ENCODE assay signal across 1 cellular context in the genomic region with DNA sequence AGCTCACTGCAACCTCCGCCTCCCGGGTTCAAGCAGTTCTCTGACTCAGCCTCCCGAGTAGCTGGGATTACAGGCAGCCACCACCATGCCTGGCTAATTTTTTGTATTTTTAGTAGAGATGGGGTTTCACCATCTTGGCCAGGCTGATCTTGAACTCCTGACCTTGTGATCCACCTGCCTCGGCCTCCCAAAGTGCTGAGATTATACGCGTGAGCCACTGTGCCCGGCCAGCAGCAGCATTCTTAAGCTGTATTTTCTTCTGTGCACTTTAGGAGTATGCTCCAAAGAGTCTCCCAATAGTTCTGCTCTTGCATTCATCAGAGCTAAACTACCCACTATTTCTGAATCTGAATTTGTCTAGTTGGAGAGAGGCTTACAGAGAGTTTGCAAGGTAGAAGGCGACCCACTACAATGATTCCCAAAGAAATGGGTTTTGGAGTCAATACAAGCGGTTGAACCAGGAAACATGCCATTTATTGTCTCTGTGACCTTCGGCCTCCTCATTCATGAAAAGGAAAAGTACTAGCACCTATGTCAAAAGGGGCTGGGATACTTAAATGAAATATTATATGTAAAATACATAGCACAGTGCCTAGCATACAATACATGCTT.
TF ChIP-seq lines count a peak whose summit lies in the region.
"Not testable (repeated sequence)": the region's sequence is repeated elsewhere in the genome, so short reads cannot be mapped to it uniquely, and the experiment has no call there.

No MANE protein-coding gene starts in this region.

TF ChIP-seq in HepG2, 621 proteins besides CTCF, POLR2A, EP300 and RAD21 (continued from another document and continues in another):
- TF ChIP-seq GATAD2A (CRISPR knock-in tag; IDR thresholded peaks at IDR 0.05): peak; percentile 79
- TF ChIP-seq HNF4G (IDR thresholded peaks at IDR 0.05; ENCODE audit: borderline replicate concordance, low read depth, low read length): peak; percentile 64
- TF ChIP-seq HNF4G (CRISPR knock-in tag; IDR thresholded peaks at IDR 0.05; ENCODE audit: borderline replicate concordance, low read depth): peak; percentile 74; the same call in 1 of the 2 replicates
- peak; percentile 73 for TF ChIP-seq NR2C2 (CRISPR knock-in tag; IDR thresholded peaks at IDR 0.05; ENCODE audit: borderline replicate concordance)
- TF ChIP-seq, protein P1, sequence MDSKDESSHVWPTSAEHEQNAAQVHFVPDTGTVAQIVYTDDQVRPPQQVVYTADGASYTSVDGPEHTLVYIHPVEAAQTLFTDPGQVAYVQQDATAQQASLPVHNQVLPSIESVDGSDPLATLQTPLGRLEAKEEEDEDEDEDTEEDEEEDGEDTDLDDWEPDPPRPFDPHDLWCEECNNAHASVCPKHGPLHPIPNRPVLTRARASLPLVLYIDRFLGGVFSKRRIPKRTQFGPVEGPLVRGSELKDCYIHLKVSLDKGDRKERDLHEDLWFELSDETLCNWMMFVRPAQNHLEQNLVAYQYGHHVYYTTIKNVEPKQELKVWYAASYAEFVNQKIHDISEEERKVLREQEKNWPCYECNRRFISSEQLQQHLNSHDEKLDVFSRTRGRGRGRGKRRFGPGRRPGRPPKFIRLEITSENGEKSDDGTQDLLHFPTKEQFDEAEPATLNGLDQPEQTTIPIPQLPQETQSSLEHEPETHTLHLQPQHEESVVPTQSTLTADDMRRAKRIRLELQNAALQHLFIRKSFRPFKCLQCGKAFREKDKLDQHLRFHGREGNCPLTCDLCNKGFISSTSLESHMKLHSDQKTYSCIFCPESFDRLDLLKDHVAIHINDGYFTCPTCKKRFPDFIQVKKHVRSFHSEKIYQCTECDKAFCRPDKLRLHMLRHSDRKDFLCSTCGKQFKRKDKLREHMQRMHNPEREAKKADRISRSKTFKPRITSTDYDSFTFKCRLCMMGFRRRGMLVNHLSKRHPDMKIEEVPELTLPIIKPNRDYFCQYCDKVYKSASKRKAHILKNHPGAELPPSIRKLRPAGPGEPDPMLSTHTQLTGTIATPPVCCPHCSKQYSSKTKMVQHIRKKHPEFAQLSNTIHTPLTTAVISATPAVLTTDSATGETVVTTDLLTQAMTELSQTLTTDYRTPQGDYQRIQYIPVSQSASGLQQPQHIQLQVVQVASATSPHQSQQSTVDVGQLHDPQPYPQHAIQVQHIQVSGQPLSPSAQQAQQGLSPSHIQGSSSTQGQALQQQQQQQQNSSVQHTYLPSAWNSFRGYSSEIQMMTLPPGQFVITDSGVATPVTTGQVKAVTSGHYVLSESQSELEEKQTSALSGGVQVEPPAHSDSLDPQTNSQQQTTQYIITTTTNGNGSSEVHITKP (CRISPR knock-in tag; IDR thresholded peaks at IDR 0.05; ENCODE audit: low read depth): peak; percentile 53; the same call in 1 of the 2 replicates
- peak; percentile 28; the same call in 1 of the 2 replicates for TF ChIP-seq SOX13 (IDR thresholded peaks at IDR 0.05)
- peak; percentile 45 to 80; a peak in 2 of 4 replicates for TF ChIP-seq SOX13 (CRISPR knock-in tag; conservative IDR thresholded peaks at IDR 0.05 in 1 of 2, IDR thresholded peaks at IDR 0.05 in 1 of 2)
- TF ChIP-seq YEATS2 (CRISPR knock-in tag; IDR thresholded peaks at IDR 0.05; ENCODE audit: borderline replicate concordance): peak; percentile 57; the same call in 1 of the 2 replicates
- TF ChIP-seq POLR2AphosphoS2 (IDR thresholded peaks at IDR 0.05; ENCODE audit: low read depth, low read length): 0 out of 2 replicates have a peak, but pooled peaks have one; percentile 30
- TF ChIP-seq ZNF543 (CRISPR knock-in tag; IDR thresholded peaks at IDR 0.05): peak; percentile 53; the same call in 1 of the 2 replicates
- peak; percentile 63; the same call in 1 of the 2 replicates for TF ChIP-seq NFKBIZ (CRISPR knock-in tag; IDR thresholded peaks at IDR 0.05)
- peak; percentile 63 for TF ChIP-seq TEAD3 (CRISPR knock-in tag; optimal IDR thresholded peaks at IDR 0.05; ENCODE audit: borderline replicate concordance)
- TF ChIP-seq ZNF441 (CRISPR knock-in tag; IDR thresholded peaks at IDR 0.05; ENCODE audit: borderline replicate concordance): peak; percentile 38; the same call in 1 of the 2 replicates
- TF ChIP-seq, protein P2, sequence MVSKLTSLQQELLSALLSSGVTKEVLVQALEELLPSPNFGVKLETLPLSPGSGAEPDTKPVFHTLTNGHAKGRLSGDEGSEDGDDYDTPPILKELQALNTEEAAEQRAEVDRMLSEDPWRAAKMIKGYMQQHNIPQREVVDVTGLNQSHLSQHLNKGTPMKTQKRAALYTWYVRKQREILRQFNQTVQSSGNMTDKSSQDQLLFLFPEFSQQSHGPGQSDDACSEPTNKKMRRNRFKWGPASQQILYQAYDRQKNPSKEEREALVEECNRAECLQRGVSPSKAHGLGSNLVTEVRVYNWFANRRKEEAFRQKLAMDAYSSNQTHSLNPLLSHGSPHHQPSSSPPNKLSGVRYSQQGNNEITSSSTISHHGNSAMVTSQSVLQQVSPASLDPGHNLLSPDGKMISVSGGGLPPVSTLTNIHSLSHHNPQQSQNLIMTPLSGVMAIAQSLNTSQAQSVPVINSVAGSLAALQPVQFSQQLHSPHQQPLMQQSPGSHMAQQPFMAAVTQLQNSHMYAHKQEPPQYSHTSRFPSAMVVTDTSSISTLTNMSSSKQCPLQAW (CRISPR knock-in tag; IDR thresholded peaks at IDR 0.05): peak; percentile 63
- peak; percentile 88; the same call in 1 of the 2 replicates for TF ChIP-seq ZBTB38 (CRISPR knock-in tag; IDR thresholded peaks at IDR 0.05)
- TF ChIP-seq KDM2A (CRISPR knock-in tag; IDR thresholded peaks at IDR 0.05; ENCODE audit: borderline replicate concordance, low read depth): peak; percentile 33; the same call in 1 of the 2 replicates
- TF ChIP-seq ZNF264 (CRISPR knock-in tag; IDR thresholded peaks at IDR 0.05): peak; percentile 42
- TF ChIP-seq, protein P3, sequence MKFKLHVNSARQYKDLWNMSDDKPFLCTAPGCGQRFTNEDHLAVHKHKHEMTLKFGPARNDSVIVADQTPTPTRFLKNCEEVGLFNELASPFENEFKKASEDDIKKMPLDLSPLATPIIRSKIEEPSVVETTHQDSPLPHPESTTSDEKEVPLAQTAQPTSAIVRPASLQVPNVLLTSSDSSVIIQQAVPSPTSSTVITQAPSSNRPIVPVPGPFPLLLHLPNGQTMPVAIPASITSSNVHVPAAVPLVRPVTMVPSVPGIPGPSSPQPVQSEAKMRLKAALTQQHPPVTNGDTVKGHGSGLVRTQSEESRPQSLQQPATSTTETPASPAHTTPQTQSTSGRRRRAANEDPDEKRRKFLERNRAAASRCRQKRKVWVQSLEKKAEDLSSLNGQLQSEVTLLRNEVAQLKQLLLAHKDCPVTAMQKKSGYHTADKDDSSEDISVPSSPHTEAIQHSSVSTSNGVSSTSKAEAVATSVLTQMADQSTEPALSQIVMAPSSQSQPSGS (CRISPR knock-in tag; IDR thresholded peaks at IDR 0.05): peak; percentile 37; the same call in 1 of the 2 replicates
- TF ChIP-seq, protein P4, sequence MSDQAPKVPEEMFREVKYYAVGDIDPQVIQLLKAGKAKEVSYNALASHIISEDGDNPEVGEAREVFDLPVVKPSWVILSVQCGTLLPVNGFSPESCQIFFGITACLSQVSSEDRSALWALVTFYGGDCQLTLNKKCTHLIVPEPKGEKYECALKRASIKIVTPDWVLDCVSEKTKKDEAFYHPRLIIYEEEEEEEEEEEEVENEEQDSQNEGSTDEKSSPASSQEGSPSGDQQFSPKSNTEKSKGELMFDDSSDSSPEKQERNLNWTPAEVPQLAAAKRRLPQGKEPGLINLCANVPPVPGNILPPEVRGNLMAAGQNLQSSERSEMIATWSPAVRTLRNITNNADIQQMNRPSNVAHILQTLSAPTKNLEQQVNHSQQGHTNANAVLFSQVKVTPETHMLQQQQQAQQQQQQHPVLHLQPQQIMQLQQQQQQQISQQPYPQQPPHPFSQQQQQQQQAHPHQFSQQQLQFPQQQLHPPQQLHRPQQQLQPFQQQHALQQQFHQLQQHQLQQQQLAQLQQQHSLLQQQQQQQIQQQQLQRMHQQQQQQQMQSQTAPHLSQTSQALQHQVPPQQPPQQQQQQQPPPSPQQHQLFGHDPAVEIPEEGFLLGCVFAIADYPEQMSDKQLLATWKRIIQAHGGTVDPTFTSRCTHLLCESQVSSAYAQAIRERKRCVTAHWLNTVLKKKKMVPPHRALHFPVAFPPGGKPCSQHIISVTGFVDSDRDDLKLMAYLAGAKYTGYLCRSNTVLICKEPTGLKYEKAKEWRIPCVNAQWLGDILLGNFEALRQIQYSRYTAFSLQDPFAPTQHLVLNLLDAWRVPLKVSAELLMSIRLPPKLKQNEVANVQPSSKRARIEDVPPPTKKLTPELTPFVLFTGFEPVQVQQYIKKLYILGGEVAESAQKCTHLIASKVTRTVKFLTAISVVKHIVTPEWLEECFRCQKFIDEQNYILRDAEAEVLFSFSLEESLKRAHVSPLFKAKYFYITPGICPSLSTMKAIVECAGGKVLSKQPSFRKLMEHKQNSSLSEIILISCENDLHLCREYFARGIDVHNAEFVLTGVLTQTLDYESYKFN (CRISPR knock-in tag; conservative IDR thresholded peaks at IDR 0.05): peak; percentile 94
- TF ChIP-seq ZMYM3 (CRISPR knock-in tag; IDR thresholded peaks at IDR 0.05): peak; percentile 94
- peak; percentile 76 for TF ChIP-seq ZEB1 (IDR thresholded peaks at IDR 0.05; ENCODE audit: insufficient replicate concordance, low read depth)
- peak; percentile 14; the same call in 1 of the 2 replicates for TF ChIP-seq ZNF121 (CRISPR knock-in tag; IDR thresholded peaks at IDR 0.05)
- not testable (repeated sequence) for TF ChIP-seq SOX6 (IDR thresholded peaks at IDR 0.05)
- peak; percentile 91 for TF ChIP-seq SOX6 (CRISPR knock-in tag; IDR thresholded peaks at IDR 0.05)
- TF ChIP-seq, protein P5, sequence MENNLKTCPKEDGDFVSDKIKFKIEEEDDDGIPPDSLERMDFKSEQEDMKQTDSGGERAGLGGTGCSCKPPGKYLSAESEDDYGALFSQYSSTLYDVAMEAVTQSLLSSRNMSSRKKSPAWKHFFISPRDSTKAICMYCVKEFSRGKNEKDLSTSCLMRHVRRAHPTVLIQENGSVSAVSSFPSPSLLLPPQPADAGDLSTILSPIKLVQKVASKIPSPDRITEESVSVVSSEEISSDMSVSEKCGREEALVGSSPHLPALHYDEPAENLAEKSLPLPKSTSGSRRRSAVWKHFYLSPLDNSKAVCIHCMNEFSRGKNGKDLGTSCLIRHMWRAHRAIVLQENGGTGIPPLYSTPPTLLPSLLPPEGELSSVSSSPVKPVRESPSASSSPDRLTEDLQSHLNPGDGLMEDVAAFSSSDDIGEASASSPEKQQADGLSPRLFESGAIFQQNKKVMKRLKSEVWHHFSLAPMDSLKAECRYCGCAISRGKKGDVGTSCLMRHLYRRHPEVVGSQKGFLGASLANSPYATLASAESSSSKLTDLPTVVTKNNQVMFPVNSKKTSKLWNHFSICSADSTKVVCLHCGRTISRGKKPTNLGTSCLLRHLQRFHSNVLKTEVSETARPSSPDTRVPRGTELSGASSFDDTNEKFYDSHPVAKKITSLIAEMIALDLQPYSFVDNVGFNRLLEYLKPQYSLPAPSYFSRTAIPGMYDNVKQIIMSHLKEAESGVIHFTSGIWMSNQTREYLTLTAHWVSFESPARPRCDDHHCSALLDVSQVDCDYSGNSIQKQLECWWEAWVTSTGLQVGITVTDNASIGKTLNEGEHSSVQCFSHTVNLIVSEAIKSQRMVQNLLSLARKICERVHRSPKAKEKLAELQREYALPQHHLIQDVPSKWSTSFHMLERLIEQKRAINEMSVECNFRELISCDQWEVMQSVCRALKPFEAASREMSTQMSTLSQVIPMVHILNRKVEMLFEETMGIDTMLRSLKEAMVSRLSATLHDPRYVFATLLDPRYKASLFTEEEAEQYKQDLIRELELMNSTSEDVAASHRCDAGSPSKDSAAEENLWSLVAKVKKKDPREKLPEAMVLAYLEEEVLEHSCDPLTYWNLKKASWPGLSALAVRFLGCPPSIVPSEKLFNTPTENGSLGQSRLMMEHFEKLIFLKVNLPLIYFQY (CRISPR knock-in tag; IDR thresholded peaks at IDR 0.05; ENCODE audit: borderline replicate concordance): peak; percentile 73; the same call in 1 of the 2 replicates
- TF ChIP-seq, protein P6, sequence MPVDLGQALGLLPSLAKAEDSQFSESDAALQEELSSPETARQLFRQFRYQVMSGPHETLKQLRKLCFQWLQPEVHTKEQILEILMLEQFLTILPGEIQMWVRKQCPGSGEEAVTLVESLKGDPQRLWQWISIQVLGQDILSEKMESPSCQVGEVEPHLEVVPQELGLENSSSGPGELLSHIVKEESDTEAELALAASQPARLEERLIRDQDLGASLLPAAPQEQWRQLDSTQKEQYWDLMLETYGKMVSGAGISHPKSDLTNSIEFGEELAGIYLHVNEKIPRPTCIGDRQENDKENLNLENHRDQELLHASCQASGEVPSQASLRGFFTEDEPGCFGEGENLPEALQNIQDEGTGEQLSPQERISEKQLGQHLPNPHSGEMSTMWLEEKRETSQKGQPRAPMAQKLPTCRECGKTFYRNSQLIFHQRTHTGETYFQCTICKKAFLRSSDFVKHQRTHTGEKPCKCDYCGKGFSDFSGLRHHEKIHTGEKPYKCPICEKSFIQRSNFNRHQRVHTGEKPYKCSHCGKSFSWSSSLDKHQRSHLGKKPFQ (CRISPR knock-in tag; IDR thresholded peaks at IDR 0.05; ENCODE audit: insufficient replicate concordance): peak; percentile 77
- TF ChIP-seq, protein P7, sequence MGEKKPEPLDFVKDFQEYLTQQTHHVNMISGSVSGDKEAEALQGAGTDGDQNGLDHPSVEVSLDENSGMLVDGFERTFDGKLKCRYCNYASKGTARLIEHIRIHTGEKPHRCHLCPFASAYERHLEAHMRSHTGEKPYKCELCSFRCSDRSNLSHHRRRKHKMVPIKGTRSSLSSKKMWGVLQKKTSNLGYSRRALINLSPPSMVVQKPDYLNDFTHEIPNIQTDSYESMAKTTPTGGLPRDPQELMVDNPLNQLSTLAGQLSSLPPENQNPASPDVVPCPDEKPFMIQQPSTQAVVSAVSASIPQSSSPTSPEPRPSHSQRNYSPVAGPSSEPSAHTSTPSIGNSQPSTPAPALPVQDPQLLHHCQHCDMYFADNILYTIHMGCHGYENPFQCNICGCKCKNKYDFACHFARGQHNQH (CRISPR knock-in tag; IDR thresholded peaks at IDR 0.05): peak; percentile 61; the same call in 1 of the 2 replicates
- TF ChIP-seq, protein P8, sequence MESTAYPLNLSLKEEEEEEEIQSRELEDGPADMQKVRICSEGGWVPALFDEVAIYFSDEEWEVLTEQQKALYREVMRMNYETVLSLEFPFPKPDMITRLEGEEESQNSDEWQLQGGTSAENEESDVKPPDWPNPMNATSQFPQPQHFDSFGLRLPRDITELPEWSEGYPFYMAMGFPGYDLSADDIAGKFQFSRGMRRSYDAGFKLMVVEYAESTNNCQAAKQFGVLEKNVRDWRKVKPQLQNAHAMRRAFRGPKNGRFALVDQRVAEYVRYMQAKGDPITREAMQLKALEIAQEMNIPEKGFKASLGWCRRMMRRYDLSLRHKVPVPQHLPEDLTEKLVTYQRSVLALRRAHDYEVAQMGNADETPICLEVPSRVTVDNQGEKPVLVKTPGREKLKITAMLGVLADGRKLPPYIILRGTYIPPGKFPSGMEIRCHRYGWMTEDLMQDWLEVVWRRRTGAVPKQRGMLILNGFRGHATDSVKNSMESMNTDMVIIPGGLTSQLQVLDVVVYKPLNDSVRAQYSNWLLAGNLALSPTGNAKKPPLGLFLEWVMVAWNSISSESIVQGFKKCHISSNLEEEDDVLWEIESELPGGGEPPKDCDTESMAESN (CRISPR knock-in tag; conservative IDR thresholded peaks at IDR 0.05): peak; percentile 61
- TF ChIP-seq IRF2 (CRISPR knock-in tag; IDR thresholded peaks at IDR 0.05): peak; percentile 63; the same call in 1 of the 2 replicates
- TF ChIP-seq SP5 (CRISPR knock-in tag; IDR thresholded peaks at IDR 0.05; ENCODE audit: borderline replicate concordance, low read depth): 0 out of 2 replicates have a peak, but pooled peaks have one; percentile 17
- TF ChIP-seq ZMYM2 (CRISPR knock-in tag; IDR thresholded peaks at IDR 0.05): peak; percentile 78; the same call in 1 of the 2 replicates
- peak; percentile 15; the same call in 1 of the 2 replicates for TF ChIP-seq TARDBP (CRISPR knock-in tag; IDR thresholded peaks at IDR 0.05)
- peak; percentile 75 for TF ChIP-seq RBFOX2 (IDR thresholded peaks at IDR 0.05; ENCODE audit: low read depth, low read length)
- TF ChIP-seq SMAD1 (CRISPR knock-in tag; IDR thresholded peaks at IDR 0.05; ENCODE audit: borderline replicate concordance, low read depth): 0 out of 2 replicates have a peak, but pooled peaks have one; percentile 77
- peak; percentile 85 for TF ChIP-seq ZNF629 (CRISPR knock-in tag; conservative IDR thresholded peaks at IDR 0.05)
- 0 out of 2 replicates have a peak, but pooled peaks have one; percentile 18 for TF ChIP-seq TCF7 (IDR thresholded peaks at IDR 0.05; ENCODE audit: low read depth)
